1 cellular context compared by ENCODE assay signal in genomic region chr14:60051690-60052324, GRCh38.
TF ChIP-seq lines count a peak whose summit lies in the region.

No MANE protein-coding gene starts in this region.

TF ChIP-seq in GM23338, 12 proteins besides CTCF, POLR2A, EP300 and RAD21 (continued from another document):
- TF ChIP-seq REST (IDR thresholded peaks at IDR 0.05; ENCODE audit: unreplicated experiment) (no peak), STAT1 (IDR thresholded peaks at IDR 0.05; ENCODE audit: unreplicated experiment) (no peak), ZNF331 (CRISPR knock-in tag; IDR thresholded peaks at IDR 0.05; ENCODE audit: low read depth) (no peak), CREB1 (CRISPR knock-in tag; IDR thresholded peaks at IDR 0.05; ENCODE audit: low read depth) (no peak), EZH2phosphoT487 (IDR thresholded peaks at IDR 0.05; ENCODE audit: unreplicated experiment) (no peak), ZNF462 (CRISPR knock-in tag; IDR thresholded peaks at IDR 0.05) (no peak), ETS1 (IDR thresholded peaks at IDR 0.05) (no peak), EZH2 (IDR thresholded peaks at IDR 0.05; ENCODE audit: low read depth, unreplicated experiment) (no peak)
